23 cellular contexts compared by ENCODE assay signal in genomic region chr2:32838949-32839348, GRCh38.
"Had no signal": no experiment of that assay in that cellular context is flagged by ENCODE, and none has a peak within 500 bp of the region (broad histone marks: within the 10 kb centered on the region; RNA-seq: fewer than 3 reads in every experiment).

No MANE protein-coding gene starts in this region.

- H3K9ac ChIP-seq: parathyroid adenoma had no signal

- H3K27me3 Mint-ChIP-seq: activated B cell treated with CpG ODN at 0.5 μM for 24 hours, memory B cell had no signal

- H2AFZ ChIP-seq: parathyroid adenoma had no signal

- ATAC-seq: activated T-cell treated with anti-CD3 and anti-CD28 coated beads, Interleukin-2, amount 50 U/mL, for 4 hours; gastrocnemius medialis; stimulated activated naive CD8-positive, alpha-beta T cell treated with anti-CD3 and anti-CD28 coated beads, Interleukin-15, Interleukin-2, amounts not matched to agents 100 U/mL and 50 U/mL, for 24 hours; upper lobe of right lung had no signal

- H3K9me3 ChIP-seq: esophagus squamous epithelium, gastrocnemius medialis, thyroid gland, upper lobe of right lung had no signal

- H3K79me2 ChIP-seq: parathyroid adenoma had no signal

- H3K36me3 Mint-ChIP-seq: activated naive CD8-positive, alpha-beta T cell; memory B cell had no signal

- H3K27me3 ChIP-seq: esophagus squamous epithelium, gastrocnemius medialis, thyroid gland, upper lobe of right lung had no signal

- H3K27ac ChIP-seq: coronary artery, esophagus squamous epithelium, gastrocnemius medialis, parathyroid adenoma, thyroid gland, upper lobe of right lung had no signal

- H3K36me3 ChIP-seq: esophagus squamous epithelium, gastrocnemius medialis, thyroid gland, upper lobe of right lung had no signal

- H3K9me3 Mint-ChIP-seq: activated B cell treated with CpG ODN at 0.5 μM for 24 hours; activated T-cell treated with anti-CD3 and anti-CD28 coated beads, Interleukin-2, amount 50 U/mL, for 4 hours; activated T-helper 2 cell treated with anti-CD3 and anti-CD28 coated beads, Interferon-gamma antibody, Interleukin-2, Interleukin-4, amounts not matched to agents 10 μg/mL and 5 μg/mL and 100 μg/mL, durations not matched to agents 14 hours and 24 hours and 36 hours; T-helper 1 cell treated with Interleukin-12 subunit alpha and Interleukin-12 subunit beta and Interleukin-4 antibody, amounts not matched to agents 30 μg/mL and 1 μg/mL, for 36 hours had no signal

- H3K4me3 Mint-ChIP-seq: activated B cell treated with CpG ODN at 0.5 μM for 24 hours; activated naive CD8-positive, alpha-beta T cell; activated T-cell treated with anti-CD3 and anti-CD28 coated beads, Interleukin-2, amount 50 U/mL, for 4 hours; memory B cell; nephron; T-helper 1 cell treated with Interleukin-12 subunit alpha and Interleukin-12 subunit beta and Interleukin-4 antibody, amounts not matched to agents 30 μg/mL and 1 μg/mL, for 36 hours had no signal

- H3K4me1 ChIP-seq: esophagus squamous epithelium, parathyroid adenoma, upper lobe of right lung had no signal

- H3K27ac Mint-ChIP-seq: activated naive CD8-positive, alpha-beta T cell; activated T-helper 2 cell treated with anti-CD3 and anti-CD28 coated beads, Interferon-gamma antibody, Interleukin-2, Interleukin-4, amounts not matched to agents 10 μg/mL and 5 μg/mL and 100 μg/mL, durations not matched to agents 14 hours and 24 hours and 36 hours; memory B cell; T-helper 1 cell treated with Interleukin-12 subunit alpha and Interleukin-12 subunit beta and Interleukin-4 antibody, amounts not matched to agents 30 μg/mL and 1 μg/mL, for 36 hours had no signal

- DNase-seq: activated B cell treated with CpG ODN at 0.5 μM for 24 hours; activated CD4-positive, alpha-beta T cell treated with anti-CD3 and anti-CD28 coated beads for 4 hours; activated CD4-positive, alpha-beta T cell treated with anti-CD3 and anti-CD28 coated beads, Interleukin-2, amount 50 U/mL, for 48 hours; activated CD8-positive, alpha-beta memory T cell treated with anti-CD3 and anti-CD28 coated beads, Interleukin-2, amount 50 U/mL, for 48 hours; activated naive CD4-positive, alpha-beta T cell; activated T-cell treated with anti-CD3 and anti-CD28 coated beads, Interleukin-2, amount 50 U/mL, for 4 hours; cerebellar nuclear complex; esophagus squamous epithelium; gastrocnemius medialis; hippocampal formation; nucleus accumbens; stimulated activated CD4-positive, alpha-beta T cell treated with anti-CD3 and anti-CD28 coated beads, Interleukin-4, amount 100 ng/mL, for 24 hours; stimulated activated naive CD8-positive, alpha-beta T cell treated with anti-CD3 and anti-CD28 coated beads, Interleukin-15, Interleukin-2, amounts not matched to agents 100 U/mL and 50 U/mL, for 24 hours; T1000; thyroid gland; upper lobe of right lung had no signal

- H3K4me3 ChIP-seq: coronary artery, esophagus squamous epithelium, gastrocnemius medialis, thyroid gland, upper lobe of right lung had no signal
